8 cellular contexts compared by ENCODE assay signal in genomic region chr19:48637449-48637947, GRCh38. TPM values are rescaled to one million over a fixed set of nuclear protein-coding genes. Genes with fewer than 3 reads are reported as not detected.
DNase-seq lines count a peak whose midpoint lies in the region; ATAC-seq, FAIRE-seq and TF ChIP-seq lines count a peak whose summit lies in the region.

No MANE protein-coding gene starts in this region.

- H3K4me1 ChIP-seq in GM23338 (ENCODE audit: insufficient read depth), result peaks cover 33% of the 10 kb centered on the region
- H3K4me1 ChIP-seq in esophagus squamous epithelium, result peaks cover 32 to 65% (median 45%) of the 10 kb centered on the region in 3 donors

- FAIRE-seq in RCC 7860 (lab: Jason Lieb, UNC), result no peak

- H3K9me2 ChIP-seq in GM23338 (ENCODE audit: insufficient read depth), result no peaks in the 10 kb centered on the region

- H3K27me3 Mint-ChIP-seq in GM23338 (ENCODE audit: insufficient read depth, low read depth, poor library complexity), result peaks cover 21% of the 10 kb centered on the region
- H3K27me3 Mint-ChIP-seq in activated T-helper 1 cell treated with anti-CD3 and anti-CD28 coated beads, Interleukin-12 subunit alpha, Interleukin-12 subunit beta, Interleukin-2, Interleukin-4 antibody, amounts not matched to agents 30 ng/mL and 10 ng/mL and 1 ng/mL, durations not matched to agents 14 hours and 24 hours and 36 hours (ENCODE audit: insufficient read depth), result peaks cover 5% of the 10 kb centered on the region
- H3K27me3 Mint-ChIP-seq in naive B cell, result no peaks in the 10 kb centered on the region

- DNase-seq in DMS79 treated with DMSO at 0.1 percent for 48 hours (lab: John Stamatoyannopoulos, UW), result peak; percentile 97
- DNase-seq in GM23338 (ENCODE audit: low spot score), result peak; percentile 100
- DNase-seq in Kasumi-1 (lab: John Stamatoyannopoulos, UW), result peak; percentile 100
- DNase-seq in RCC 7860 (ENCODE audit: low spot score), result peak; percentile 55
- DNase-seq in activated T-helper 1 cell treated with anti-CD3 and anti-CD28 coated beads, Interleukin-12 subunit alpha, Interleukin-12 subunit beta, Interleukin-2, Interleukin-4 antibody, amounts not matched to agents 30 ng/mL and 10 ng/mL and 1 ng/mL, durations not matched to agents 14 hours and 24 hours and 36 hours (ENCODE audit: low spot score), result peak; percentile 98
- DNase-seq in esophagus squamous epithelium (lab: John Stamatoyannopoulos, UW), result peak; percentile 99
- peak; percentile 100 for DNase-seq in naive B cell
- DNase-seq in stimulated activated effector memory CD8-positive, alpha-beta T cell treated with anti-CD3 and anti-CD28 coated beads, Interleukin-12 subunit alpha, Interleukin-12 subunit beta, amount 100 ng/mL, for 72 hours (ENCODE audit: low spot score in 2 of 2), result peak; percentile 92 to 99

- H3K4me1 Mint-ChIP-seq in GM23338 (peaks cover 34% of the 10 kb centered on the region), naive B cell (peaks cover 52 to 64% (median 55%) of the 10 kb centered on the region in 3 donors)
- H3K4me1 Mint-ChIP-seq in activated T-helper 1 cell treated with anti-CD3 and anti-CD28 coated beads, Interleukin-12 subunit alpha, Interleukin-12 subunit beta, Interleukin-2, Interleukin-4 antibody, amounts not matched to agents 30 ng/mL and 10 ng/mL and 1 ng/mL, durations not matched to agents 14 hours and 24 hours and 36 hours (ENCODE audit: low read depth), result peaks cover 29% of the 10 kb centered on the region
- H3K4me1 Mint-ChIP-seq in stimulated activated effector memory CD8-positive, alpha-beta T cell treated with anti-CD3 and anti-CD28 coated beads, Interleukin-12 subunit alpha, Interleukin-12 subunit beta, amount 100 ng/mL, for 72 hours, result peaks cover 50% of the 10 kb centered on the region

- no peaks in the 10 kb centered on the region for H3K9me3 Mint-ChIP-seq in GM23338
- H3K9me3 Mint-ChIP-seq in activated T-helper 1 cell treated with anti-CD3 and anti-CD28 coated beads, Interleukin-12 subunit alpha, Interleukin-12 subunit beta, Interleukin-2, Interleukin-4 antibody, amounts not matched to agents 30 ng/mL and 10 ng/mL and 1 ng/mL, durations not matched to agents 14 hours and 24 hours and 36 hours, result no peaks in the 10 kb centered on the region
- H3K9me3 Mint-ChIP-seq in naive B cell, result peaks cover 0 to 7% (median 0%) of the 10 kb centered on the region in 7 donors
- H3K9me3 Mint-ChIP-seq in stimulated activated effector memory CD8-positive, alpha-beta T cell treated with anti-CD3 and anti-CD28 coated beads, Interleukin-12 subunit alpha, Interleukin-12 subunit beta, amount 100 ng/mL, for 72 hours, result peaks cover 3% of the 10 kb centered on the region

- peak overlapping the region; percentile 75 for H3K4me3 ChIP-seq in GM23338
- peak overlapping the region; percentile 63 to 86 (median 76) for H3K4me3 ChIP-seq in esophagus squamous epithelium

- peak in 1 of 4 donors; percentile 5 for TF ChIP-seq POLR2A in esophagus squamous epithelium (IDR thresholded peaks at IDR 0.05)

- H4K20me1 ChIP-seq in GM23338 (replicated peaks; ENCODE audit: insufficient read depth), result no peaks in the 10 kb centered on the region

- H3K27me3 ChIP-seq in GM23338 (ENCODE audit: insufficient read depth) (peaks cover 21% of the 10 kb centered on the region), esophagus squamous epithelium (no peaks in the 10 kb centered on the region)

- H3K36me3 Mint-ChIP-seq in GM23338 (ENCODE audit: low read depth) (peaks cover 31% of the 10 kb centered on the region), naive B cell (peaks cover 0 to 18% of the 10 kb centered on the region in 2 donors)
- H3K36me3 Mint-ChIP-seq in activated T-helper 1 cell treated with anti-CD3 and anti-CD28 coated beads, Interleukin-12 subunit alpha, Interleukin-12 subunit beta, Interleukin-2, Interleukin-4 antibody, amounts not matched to agents 30 ng/mL and 10 ng/mL and 1 ng/mL, durations not matched to agents 14 hours and 24 hours and 36 hours (ENCODE audit: low read depth), result peaks cover 1% of the 10 kb centered on the region
- H3K36me3 Mint-ChIP-seq in stimulated activated effector memory CD8-positive, alpha-beta T cell treated with anti-CD3 and anti-CD28 coated beads, Interleukin-12 subunit alpha, Interleukin-12 subunit beta, amount 100 ng/mL, for 72 hours, result peaks cover 39% of the 10 kb centered on the region

- H3K27ac Mint-ChIP-seq in GM23338 (peak overlapping the region; percentile 97), naive B cell (peak overlapping the region; percentile 92 to 100 (median 99))
- H3K27ac Mint-ChIP-seq in activated T-helper 1 cell treated with anti-CD3 and anti-CD28 coated beads, Interleukin-12 subunit alpha, Interleukin-12 subunit beta, Interleukin-2, Interleukin-4 antibody, amounts not matched to agents 30 ng/mL and 10 ng/mL and 1 ng/mL, durations not matched to agents 14 hours and 24 hours and 36 hours, result peak overlapping the region; percentile 100
- peak overlapping the region; percentile 99 for H3K27ac Mint-ChIP-seq in stimulated activated effector memory CD8-positive, alpha-beta T cell treated with anti-CD3 and anti-CD28 coated beads, Interleukin-12 subunit alpha, Interleukin-12 subunit beta, amount 100 ng/mL, for 72 hours

- H3F3A ChIP-seq in GM23338 (replicated peaks; ENCODE audit: low read depth), result peaks cover 28% of the 10 kb centered on the region

- H3K79me2 ChIP-seq in GM23338 (replicated peaks; ENCODE audit: insufficient read depth), result no peaks in the 10 kb centered on the region

- H3K4me3 Mint-ChIP-seq in GM23338 (peak overlapping the region; percentile 81), naive B cell (peak overlapping the region; percentile 88 to 99 (median 98))
- peak overlapping the region; percentile 89 for H3K4me3 Mint-ChIP-seq in activated T-helper 1 cell treated with anti-CD3 and anti-CD28 coated beads, Interleukin-12 subunit alpha, Interleukin-12 subunit beta, Interleukin-2, Interleukin-4 antibody, amounts not matched to agents 30 ng/mL and 10 ng/mL and 1 ng/mL, durations not matched to agents 14 hours and 24 hours and 36 hours
- H3K4me3 Mint-ChIP-seq in stimulated activated effector memory CD8-positive, alpha-beta T cell treated with anti-CD3 and anti-CD28 coated beads, Interleukin-12 subunit alpha, Interleukin-12 subunit beta, amount 100 ng/mL, for 72 hours, result peak overlapping the region; percentile 89

- ATAC-seq in GM23338 (peak; percentile 69), naive B cell (ENCODE audit: low read depth in 2 of 2) (peak; percentile 70 to 75)
- ATAC-seq in stimulated activated effector memory CD8-positive, alpha-beta T cell treated with anti-CD3 and anti-CD28 coated beads, Interleukin-12 subunit alpha, Interleukin-12 subunit beta, amount 100 ng/mL, for 72 hours, result peak; percentile 85

- no peaks in the 10 kb centered on the region for H3K36me3 ChIP-seq in GM23338 (ENCODE audit: insufficient read depth)
- peaks cover 0 to 7% (median 0%) of the 10 kb centered on the region in 3 donors for H3K36me3 ChIP-seq in esophagus squamous epithelium

- peak overlapping the region; percentile 88; the same call in 1 of the 2 replicates for H2AFZ ChIP-seq in GM23338

- intact Hi-C loops in activated T-helper 1 cell treated with anti-CD3 and anti-CD28 coated beads, Interleukin-12 subunit alpha, Interleukin-12 subunit beta, Interleukin-2, Interleukin-4 antibody, amounts not matched to agents 30 ng/mL and 10 ng/mL and 1 ng/mL, durations not matched to agents 14 hours and 24 hours and 36 hours (cut with micrococcal nuclease), result loop anchor here (1.0 to 10.0 kb wide), 7 partner anchors 18 to 1003 kb away; partner anchors contain the start of genes C19orf73, CYTH2, GYS1 and LIN7B
- intact Hi-C loops in esophagus squamous epithelium (cut with DNase I), result no loop called here

- TF ChIP-seq CTCF in GM23338 (conservative IDR thresholded peaks at IDR 0.05; ENCODE audit: low read depth in 2 of 2) (no peak), esophagus squamous epithelium (IDR thresholded peaks at IDR 0.05) (peak in 1 of 6 experiments; percentile 10)

- H3K27ac ChIP-seq in GM23338 (ENCODE audit: low read depth), result peak overlapping the region; percentile 98
- H3K27ac ChIP-seq in esophagus squamous epithelium, result peak overlapping the region; percentile 95 to 98 (median 96)

- H3K4me2 ChIP-seq in GM23338, result peak overlapping the region; percentile 96

- H3K9me3 ChIP-seq in esophagus squamous epithelium, result no peaks in the 10 kb centered on the region

- 0% methylated on average over 7 to 22 of the region's 38 CpGs for WGBS in esophagus squamous epithelium, 2 donors

RNA-seq across cellular contexts. Expression of gene DBP, which starts 0.3 kb away (rescaled TPM):
- 5.7 and 5.9 TPM in 2 replicates for total RNA-seq in GM23338 (2014; rRNA removed; shearing (Covaris generic))
- 5.0 and 6.3 TPM in 2 replicates for polyA plus RNA-seq in GM23338 (2016; fragmentation: Nextera tagmentation; extraction: Ambion mirVana)
- 8.5 and 9.1 TPM in 2 replicates for total RNA-seq in activated T-helper 1 cell treated with anti-CD3 and anti-CD28 coated beads, Interleukin-12 subunit alpha, Interleukin-12 subunit beta, Interleukin-2, Interleukin-4 antibody, amounts not matched to agents 30 ng/mL and 10 ng/mL and 1 ng/mL, durations not matched to agents 14 hours and 24 hours and 36 hours
- total RNA-seq in esophagus squamous epithelium, result 10 to 100 TPM in 3 of 4 donors, 1 to 10 TPM in 1; 4.2 to 16.2 (median 11.7) TPM
- polyA plus RNA-seq in naive B cell (ENCODE audit: low read depth in 6 of 6), result 10 to 100 TPM; 27.6 to 73.8 (median 46.4) TPM

RNA-seq across cellular contexts. Expression of gene CA11, which starts 8.5 kb away (rescaled TPM):
- 8.8 and 9.8 TPM in 2 replicates for total RNA-seq in GM23338 (2014; rRNA removed; shearing (Covaris generic))
- 29.7 and 38.8 TPM in 2 replicates for polyA plus RNA-seq in GM23338 (2016; fragmentation: Nextera tagmentation; extraction: Ambion mirVana)
- 13.0 and 13.9 TPM in 2 replicates for total RNA-seq in activated T-helper 1 cell treated with anti-CD3 and anti-CD28 coated beads, Interleukin-12 subunit alpha, Interleukin-12 subunit beta, Interleukin-2, Interleukin-4 antibody, amounts not matched to agents 30 ng/mL and 10 ng/mL and 1 ng/mL, durations not matched to agents 14 hours and 24 hours and 36 hours
- total RNA-seq in esophagus squamous epithelium, result 1 to 10 TPM; 1.4 to 6.9 (median 5.2) TPM
- polyA plus RNA-seq in naive B cell (ENCODE audit: low read depth in 6 of 6), result 10 to 100 TPM in 3 of 6 donors, 1 to 10 TPM in 3; 2.8 to 15.2 (median 10.6) TPM

RNA-seq across cellular contexts. Expression of gene SPHK2, which starts 18.2 kb away (rescaled TPM):
- 39.8 and 50.3 TPM in 2 replicates for total RNA-seq in GM23338 (2014; rRNA removed; shearing (Covaris generic))
- 18.3 TPM in 2 replicates for polyA plus RNA-seq in GM23338 (2016; fragmentation: Nextera tagmentation; extraction: Ambion mirVana)
- total RNA-seq in activated T-helper 1 cell treated with anti-CD3 and anti-CD28 coated beads, Interleukin-12 subunit alpha, Interleukin-12 subunit beta, Interleukin-2, Interleukin-4 antibody, amounts not matched to agents 30 ng/mL and 10 ng/mL and 1 ng/mL, durations not matched to agents 14 hours and 24 hours and 36 hours, result 40.8 and 44.1 TPM in 2 replicates
- 10 to 100 TPM in 2 of 4 donors, 1 to 10 TPM in 2; 7.0 to 10.9 (median 9.7) TPM for total RNA-seq in esophagus squamous epithelium
- polyA plus RNA-seq in naive B cell (ENCODE audit: low read depth in 6 of 6), result 10 to 100 TPM in 4 of 6 donors, 1 to 10 TPM in 2; 5.6 to 16.5 (median 10.8) TPM

RNA-seq across cellular contexts. Expression of gene RPL18, which starts 18.5 kb away (rescaled TPM):
- 1,660 and 1,898 TPM in 2 replicates for total RNA-seq in GM23338 (2014; rRNA removed; shearing (Covaris generic))
- polyA plus RNA-seq in GM23338 (2016; fragmentation: Nextera tagmentation; extraction: Ambion mirVana), result 2,011 and 2,172 TPM in 2 replicates
- 1,774 and 1,780 TPM in 2 replicates for total RNA-seq in activated T-helper 1 cell treated with anti-CD3 and anti-CD28 coated beads, Interleukin-12 subunit alpha, Interleukin-12 subunit beta, Interleukin-2, Interleukin-4 antibody, amounts not matched to agents 30 ng/mL and 10 ng/mL and 1 ng/mL, durations not matched to agents 14 hours and 24 hours and 36 hours
- total RNA-seq in esophagus squamous epithelium, result 1,000 to 10,000 TPM; 1,870 to 2,808 (median 2,491) TPM
- polyA plus RNA-seq in naive B cell (ENCODE audit: low read depth in 6 of 6), result 1,000 to 10,000 TPM; 1,850 to 2,706 (median 2,170) TPM

RNA-seq across cellular contexts. Expression of gene FAM83E, which starts 22.6 kb away (rescaled TPM):
- total RNA-seq in GM23338 (2014; rRNA removed; shearing (Covaris generic)), result 2.3 and 4.5 TPM in 2 replicates
- polyA plus RNA-seq in GM23338 (2016; fragmentation: Nextera tagmentation; extraction: Ambion mirVana), result 0.90 and 1.0 TPM in 2 replicates
- 7.3 TPM in 2 replicates for total RNA-seq in activated T-helper 1 cell treated with anti-CD3 and anti-CD28 coated beads, Interleukin-12 subunit alpha, Interleukin-12 subunit beta, Interleukin-2, Interleukin-4 antibody, amounts not matched to agents 30 ng/mL and 10 ng/mL and 1 ng/mL, durations not matched to agents 14 hours and 24 hours and 36 hours
- 10 to 100 TPM in 1 of 4 donors, 1 to 10 TPM in 3; 3.1 to 12.3 (median 8.6) TPM for total RNA-seq in esophagus squamous epithelium
- under 1 TPM in 1 of 6 donors, not detected in 5; 0.18 TPM for polyA plus RNA-seq in naive B cell (ENCODE audit: low read depth in 6 of 6)

Comparison
In these comparisons a context has a peak if more than half of its experiments do, and no peak if none do; other contexts are left out.
1. Peak in every context shown above with its lines: DNase-seq, ATAC-seq, H3K4me3 ChIP-seq and H3K27ac ChIP-seq.